In genomic region chr5:36901077-36901476, GRCh38 we compare ENCODE assay signal across 4 cellular contexts. TPM values are rescaled to one million over a fixed set of nuclear protein-coding genes. Genes with fewer than 3 reads are reported as not detected.
DNase-seq lines count a peak whose midpoint lies in the region; ATAC-seq, FAIRE-seq and TF ChIP-seq lines count a peak whose summit lies in the region.
"Not testable (repeated sequence)": the region's sequence is repeated elsewhere in the genome, so short reads cannot be mapped to it uniquely, and the experiment has no call there.

No MANE protein-coding gene starts in this region.

- not testable (repeated sequence) for H2AK5ac ChIP-seq in trophoblast cell (ENCODE audit: low read length)

- not testable (repeated sequence) for H3K9ac ChIP-seq in K562 (ENCODE audit: insufficient read depth in 1 of 2, low read depth in 2 of 2, low read length in 2 of 2); trophoblast cell (ENCODE audit: low read length)

- not testable (repeated sequence) for H4K12ac ChIP-seq in trophoblast cell (ENCODE audit: low read depth, low read length)

- not testable (repeated sequence) for H4K8ac ChIP-seq in trophoblast cell (ENCODE audit: low read depth, low read length)

- not testable (repeated sequence) for H4K20me1 ChIP-seq in K562 (replicated peaks; ENCODE audit: control insufficient read depth, insufficient read depth, low read length)

- not testable (repeated sequence) for H3K23ac ChIP-seq in trophoblast cell (ENCODE audit: low read length)

- not testable (repeated sequence) for DNase-seq in GM12891 (ENCODE audit: insufficient read length, low spot score); K562 (ENCODE audit: extremely low read depth in 1 of 4, low spot score in 3 of 4); trophoblast cell

- H3K27me3 ChIP-seq in K562 (ENCODE audit: control insufficient read depth in 2 of 2, insufficient read depth in 2 of 2, low read length in 2 of 2); trophoblast cell (ENCODE audit: insufficient read depth, low read length): not testable (repeated sequence)

- TF ChIP-seq EP300 in K562 (IDR thresholded peaks at IDR 0.05; ENCODE audit: low read length) = not testable (repeated sequence)

- not testable (repeated sequence) for H2BK120ac ChIP-seq in trophoblast cell (ENCODE audit: insufficient read depth, low read length, poor library complexity)

- not testable (repeated sequence) for H2AFZ ChIP-seq in K562 (ENCODE audit: low read depth, low read length); trophoblast cell (ENCODE audit: insufficient read depth, low read length, poor library complexity)

- H3K79me1 ChIP-seq in trophoblast cell (ENCODE audit: low read length) = not testable (repeated sequence)

- not testable (repeated sequence) for TF ChIP-seq CTCF in HEK293 (tag by site-specific recombination; IDR thresholded peaks at IDR 0.05); K562 (IDR thresholded peaks at IDR 0.05 in 2 of 3, conservative IDR thresholded peaks at IDR 0.05 in 1 of 3; ENCODE audit: insufficient read depth in 2 of 3, low read depth in 1 of 3, low read length in 3 of 3)

- H2BK5ac ChIP-seq in trophoblast cell (ENCODE audit: low read depth, low read length, poor library complexity) = not testable (repeated sequence)

- not testable (repeated sequence) for H3K4me3 ChIP-seq in HEK293 (ENCODE audit: low read depth, low read length); K562; trophoblast cell (ENCODE audit: low read depth, low read length)

- H3K18ac ChIP-seq in trophoblast cell (ENCODE audit: low read length) = not testable (repeated sequence)

- FAIRE-seq in GM12891 (lab: Jason Lieb, UNC) = peak; percentile 20
- FAIRE-seq in K562 (lab: Jason Lieb, UNC) = not testable (repeated sequence)

- H2BK12ac ChIP-seq in trophoblast cell (ENCODE audit: low read length) = not testable (repeated sequence)

- not testable (repeated sequence) for H4K91ac ChIP-seq in trophoblast cell (ENCODE audit: low read depth, low read length)

- ATAC-seq in K562 = not testable (repeated sequence)

- not testable (repeated sequence) for H3K36me3 ChIP-seq in HEK293 (ENCODE audit: control insufficient read depth in 2 of 2, insufficient read depth in 1 of 2, low read length in 2 of 2); K562 (ENCODE audit: control insufficient read depth, insufficient read depth, low read length); trophoblast cell (ENCODE audit: control insufficient read depth in 1 of 2, insufficient read depth in 2 of 2, low read length in 2 of 2)

- CTCF ChIA-PET in HEK293 (lab: Yijun Ruan, JAX) = interaction anchor here (1.6 kb wide), 1 partner anchor 14 kb away, joined by 3 read pairs; no protein-coding TSS in a partner anchor
- CTCF ChIA-PET in K562 (lab: Yijun Ruan, JAX; ENCODE audit: low intra/inter-chr PET ratio) = not testable (repeated sequence)

- H3K27ac ChIP-seq in HEK293 (ENCODE audit: extremely low read depth, low read depth, low read length); K562 (ENCODE audit: extremely low read depth, low read depth, low read length); trophoblast cell (ENCODE audit: low read depth, low read length): not testable (repeated sequence)

- peaks cover 99% of the 10 kb centered on the region for H3K79me2 ChIP-seq in K562 (ENCODE audit: control insufficient read depth, insufficient read depth, low read length)
- H3K79me2 ChIP-seq in trophoblast cell (ENCODE audit: control insufficient read depth, insufficient read depth, low read length, poor library complexity) = not testable (repeated sequence)

- peak overlapping the region; percentile 91 for H3K4ac ChIP-seq in trophoblast cell (ENCODE audit: low read depth, low read length)

- H3K4me2 ChIP-seq in K562 (ENCODE audit: insufficient read depth, low read length); trophoblast cell (ENCODE audit: low read length): not testable (repeated sequence)

- H3K14ac ChIP-seq in trophoblast cell (ENCODE audit: low read length) = not testable (repeated sequence)

- peaks cover 14% of the 10 kb centered on the region for H3K4me1 ChIP-seq in HEK293 (ENCODE audit: control insufficient read depth, insufficient read depth, low read length)
- not testable (repeated sequence) for H3K4me1 ChIP-seq in K562 (replicated peaks in 1 of 2; ENCODE audit: control insufficient read depth in 2 of 2, insufficient read depth in 2 of 2, low read length in 2 of 2); trophoblast cell (ENCODE audit: control insufficient read depth in 1 of 2, insufficient read depth in 2 of 2, low read length in 2 of 2)

- not testable (repeated sequence) for TF ChIP-seq RAD21 in K562 (CRISPR knock-in tag; conservative IDR thresholded peaks at IDR 0.05 in 1 of 2, IDR thresholded peaks at IDR 0.05 in 1 of 2)

- not testable (repeated sequence) for H3K9me1 ChIP-seq in K562 (ENCODE audit: control insufficient read depth, insufficient read depth, low read length)

- intact Hi-C loops in K562 (cut with micrococcal nuclease) = not testable (repeated sequence)

- in situ Hi-C loops in K562 (cut with MboI) = not testable (repeated sequence)

- H3K9me3 ChIP-seq in HEK293 (ENCODE audit: control insufficient read depth, insufficient read depth, low read depth, low read length); K562 (replicated peaks; ENCODE audit: control insufficient read depth, insufficient read depth, low read depth, low read length); trophoblast cell (ENCODE audit: insufficient read depth, low read depth, low read length): not testable (repeated sequence)

- POLR2A ChIA-PET in HEK293 (lab: Yijun Ruan, JAX) = not testable (repeated sequence)
- POLR2A ChIA-PET in K562 (lab: Yijun Ruan, JAX) = interaction anchor here (1.0 to 1.7 kb wide), 2 partner anchors 14 to 16 kb away, joined by 3 to 6 read pairs; no protein-coding TSS in a partner anchor

- BruUV-seq in K562 (replicated peaks; lab: Mats Ljungman, UMichigan) = not testable (repeated sequence)

- not testable (repeated sequence) for TF ChIP-seq POLR2A in GM12891 (IDR thresholded peaks at IDR 0.05; ENCODE audit: low read depth, low read length); K562 (conservative IDR thresholded peaks at IDR 0.05)

TF ChIP-seq in HEK293, 187 proteins besides CTCF, POLR2A, EP300 and RAD21 (continues in another document):
- TF ChIP-seq ZNF146 (tag by site-specific recombination; IDR thresholded peaks at IDR 0.05) (peak; percentile 95), ZNF580 (tag by site-specific recombination; IDR thresholded peaks at IDR 0.05) (peak; percentile 75; the same call in 1 of the 2 replicates)

TF ChIP-seq in K562, 482 proteins besides CTCF, POLR2A, EP300 and RAD21:
- peak; percentile 67 for TF ChIP-seq ZNF146 (CRISPR knock-in tag; IDR thresholded peaks at IDR 0.05; ENCODE audit: unreplicated experiment)

RNA-seq across cellular contexts. Expression of gene NIPBL, which starts 24.5 kb away (rescaled TPM):
- 12.6 TPM for polyA plus RNA-seq in GM12891 (2012; ENCODE audit: low read depth, missing spikeins)
- 63.5 and 179 TPM in 2 replicates for total RNA-seq in K562 (2011; cell fraction: chromatin; rRNA removed; ENCODE audit: low replicate concordance)
- total RNA-seq in K562 (2011; cell fraction: nucleolus; rRNA removed) = 22.7 and 38.0 TPM in 2 replicates
- total RNA-seq in K562 (2011; cell fraction: nucleoplasm; rRNA removed) = 72.7 and 138 TPM in 2 replicates
- 26.1 and 27.9 TPM in 2 replicates for total RNA-seq in K562 (2014; rRNA removed)
- 38.9 and 48.7 TPM in 2 replicates for total RNA-seq in K562 (2014; rRNA removed; fragmentation: Illumina TruSeq; extraction: Trizol)
- total RNA-seq in K562 (2015; rRNA removed; fragmentation: Illumina TruSeq; extraction: Trizol) = 37.9 and 42.3 TPM in 2 replicates
- 56.7 and 56.9 TPM in 2 replicates for total RNA-seq in K562 (2021)
- polyA plus RNA-seq in K562 (2011; rRNA removed) = 45.0 and 50.6 TPM in 2 replicates
- polyA plus RNA-seq in K562 (2011; cell fraction: cytosol; rRNA removed) = 28.7 and 31.9 TPM in 2 replicates
- polyA plus RNA-seq in K562 (2011; cell fraction: nucleus; rRNA removed) = 93.7 and 95.8 TPM in 2 replicates
- 25.7 and 27.0 TPM in 2 replicates for polyA plus RNA-seq in K562 (2012)
- 31.6 and 39.1 TPM in 2 replicates for polyA plus RNA-seq in K562 (2014; fragmentation: Illumina TruSeq; extraction: Trizol)
- 10 to 100 TPM; 12.9 to 15.6 TPM for polyA plus RNA-seq in K562 (2014; fragmentation: Nextera tagmentation; extraction: Ambion mirVana)
- polyA plus RNA-seq in K562 (2014; rRNA removed) = 20.8 and 26.2 TPM in 2 replicates
- 186 and 237 TPM in 2 replicates for polyA minus RNA-seq in K562 (2011; rRNA and poly(A)+ RNA removed)
- polyA minus RNA-seq in K562 (2011; cell fraction: cytosol; rRNA and poly(A)+ RNA removed) = 43.8 and 51.4 TPM in 2 replicates
- 75.4 and 141 TPM in 2 replicates for polyA minus RNA-seq in K562 (2011; cell fraction: nucleus; rRNA and poly(A)+ RNA removed)
- 22.3 and 23.5 TPM in 2 replicates for polyA plus RNA-seq in trophoblast cell (2013)
